In genomic region chr2:96143231-96143847, GRCh38 we compare ENCODE assay signal across 9 cellular contexts. TPM values are rescaled to one million over a fixed set of nuclear protein-coding genes. Genes with fewer than 3 reads are reported as not detected.
A peak's percentile ranks its signal among the peaks of the same experiment; 100 is the strongest.
DNase-seq lines count a peak whose midpoint lies in the region; ATAC-seq and TF ChIP-seq lines count a peak whose summit lies in the region.
"Had no signal": no experiment of that assay in that cellular context is flagged by ENCODE, and none has a peak within 500 bp of the region (broad histone marks: within the 10 kb centered on the region; RNA-seq: fewer than 3 reads in every experiment).

No MANE protein-coding gene starts in this region.

- CTCF ChIA-PET in Caco-2 (lab: Charles Lee), result interaction anchor here (0.7 to 1.3 kb wide), 3 partner anchors 31 to 151 kb away, joined by 3 to 5 read pairs (median 4); no protein-coding TSS in a partner anchor

- H3K9ac ChIP-seq in MM.1S (ENCODE audit: low read length), result no peak overlapping the region

- ATAC-seq in activated T-helper 17 cell treated with anti-CD3 and anti-CD28 coated beads, Interleukin-2, amount 50 U/mL, for 72 hours (replicated peaks), result no peak
- ATAC-seq in HG03097 (IDR thresholded peaks at IDR 0.05; ENCODE audit: low FRiP score, unreplicated experiment), result no peak

- H3K9me3 ChIP-seq in Caco-2 (no peaks in the 10 kb centered on the region), MM.1S (replicated peaks; ENCODE audit: insufficient read depth, low read length) (no peaks in the 10 kb centered on the region)

- H3K79me2 ChIP-seq in MM.1S (ENCODE audit: low read length), result peaks cover 13% of the 10 kb centered on the region

- H3K4me3 ChIP-seq in Caco-2 (ENCODE audit: low read depth, low read length) (no peak overlapping the region), MM.1S (ENCODE audit: low read length) (no peak overlapping the region)

- BruUV-seq in Caco-2 (replicated peaks; lab: Mats Ljungman, UMichigan), result TSS peak; percentile 51

- peaks cover 22% of the 10 kb centered on the region for H3K36me3 Mint-ChIP-seq in Caco-2 (ENCODE audit: insufficient read depth, unreplicated experiment)
- peaks cover 60% of the 10 kb centered on the region for H3K36me3 Mint-ChIP-seq in activated T-helper 17 cell treated with anti-CD3 and anti-CD28 coated beads, Interleukin-2, amount 50 U/mL, for 72 hours (ENCODE audit: low read depth)

- no peaks in the 10 kb centered on the region for H4K20me1 ChIP-seq in MM.1S (ENCODE audit: insufficient read depth, low read length)

- H3K36me3 ChIP-seq in Caco-2 (ENCODE audit: control insufficient read depth, insufficient read depth, low read length) (peaks cover 2% of the 10 kb centered on the region; the same call in 1 of the 2 replicates), MM.1S (replicated peaks; ENCODE audit: insufficient read depth, low read length) (no peaks in the 10 kb centered on the region)

- intact Hi-C loops in Caco-2 (cut with micrococcal nuclease; ENCODE audit: unreplicated experiment) (no loop called here), posterior vena cava (cut with DNase I) (no loop called here)

- no peak overlapping the region for H2AFZ ChIP-seq in MM.1S (ENCODE audit: low read length)

- H3K4me3 Mint-ChIP-seq in Caco-2 (ENCODE audit: unreplicated experiment), result peak overlapping the region; percentile 98
- H3K4me3 Mint-ChIP-seq in activated T-helper 17 cell treated with anti-CD3 and anti-CD28 coated beads, Interleukin-2, amount 50 U/mL, for 72 hours, result peak overlapping the region; percentile 93

- DNase-seq in Caco-2, result no peak
- DNase-seq in MM.1S, result no peak
- DNase-seq in posterior vena cava (ENCODE audit: low spot score), result peak; percentile 25
- DNase-seq in Ammon's horn (ENCODE audit: low spot score), result no peak
- DNase-seq in NCI-H2227 (lab: John Stamatoyannopoulos, UW; ENCODE audit: unreplicated experiment), result no peak
- no peak for DNase-seq in cerebellar nuclear complex (lab: John Stamatoyannopoulos, UW)

- no peak overlapping the region for H3K27ac Mint-ChIP-seq in Caco-2 (ENCODE audit: unreplicated experiment)
- peak overlapping the region; percentile 94 for H3K27ac Mint-ChIP-seq in activated T-helper 17 cell treated with anti-CD3 and anti-CD28 coated beads, Interleukin-2, amount 50 U/mL, for 72 hours

- H3K27me3 ChIP-seq in Caco-2 (replicated peaks; ENCODE audit: control insufficient read depth, insufficient read depth, low read length) (no peaks in the 10 kb centered on the region), MM.1S (replicated peaks; ENCODE audit: insufficient read depth, low read length) (no peaks in the 10 kb centered on the region)

- TF ChIP-seq CTCF in Caco-2 (IDR thresholded peaks at IDR 0.05; ENCODE audit: insufficient read depth in 1 of 2, low read depth in 1 of 2, low read length in 1 of 2, severe bottlenecking in 1 of 2, unreplicated experiment in 1 of 2) (no peak), MM.1S (IDR thresholded peaks at IDR 0.05; ENCODE audit: low read length) (no peak)

- no peaks in the 10 kb centered on the region for H3K9me3 Mint-ChIP-seq in Caco-2 (ENCODE audit: unreplicated experiment)
- H3K9me3 Mint-ChIP-seq in activated T-helper 17 cell treated with anti-CD3 and anti-CD28 coated beads, Interleukin-2, amount 50 U/mL, for 72 hours, result no peaks in the 10 kb centered on the region

- no peaks in the 10 kb centered on the region for H3K9me2 ChIP-seq in MM.1S (replicated peaks; ENCODE audit: insufficient read depth, low read length)

- no peaks in the 10 kb centered on the region for H3K27me3 Mint-ChIP-seq in Caco-2 (ENCODE audit: insufficient read depth, unreplicated experiment)
- H3K27me3 Mint-ChIP-seq in activated T-helper 17 cell treated with anti-CD3 and anti-CD28 coated beads, Interleukin-2, amount 50 U/mL, for 72 hours, result no peaks in the 10 kb centered on the region

- peaks cover 18% of the 10 kb centered on the region for H3K4me1 ChIP-seq in Caco-2
- H3K4me1 ChIP-seq in MM.1S (ENCODE audit: low read length), result peaks cover 23% of the 10 kb centered on the region

- peak overlapping the region; percentile 91; the same call in 1 of the 2 replicates for H3K4me2 ChIP-seq in MM.1S (ENCODE audit: low read depth, low read length)

- POLR2A ChIA-PET in Caco-2 (lab: Charles Lee), result interaction anchor here (1.1 kb wide), 1 partner anchor 65 kb away, joined by 3 read pairs; the partner anchor contains the start of gene STARD7

- no peak overlapping the region for H3K27ac ChIP-seq in MM.1S (ENCODE audit: low read length)

- peaks cover 9% of the 10 kb centered on the region for H3F3A ChIP-seq in MM.1S (ENCODE audit: insufficient read depth, low read length)

- H3K4me1 Mint-ChIP-seq in Caco-2 (ENCODE audit: low read depth, unreplicated experiment), result peaks cover 1% of the 10 kb centered on the region
- peaks cover 16% of the 10 kb centered on the region for H3K4me1 Mint-ChIP-seq in activated T-helper 17 cell treated with anti-CD3 and anti-CD28 coated beads, Interleukin-2, amount 50 U/mL, for 72 hours

RNA-seq across cellular contexts. Expression of gene DUSP2, which starts 1.9 kb away (rescaled TPM):
- total RNA-seq in Caco-2 (2022) (13.4 and 13.6 TPM in 2 replicates), posterior vena cava (1 to 10 TPM; 3.5 to 3.8 TPM)
- total RNA-seq in activated T-helper 17 cell treated with anti-CD3 and anti-CD28 coated beads, Interleukin-2, amount 50 U/mL, for 72 hours, result 100 to 1,000 TPM in 1 of 2 donors, 10 to 100 TPM in 1; 82.0 to 379 TPM

RNA-seq across cellular contexts. Expression of gene ASTL, which starts 5.0 kb away (rescaled TPM):
- 0.23 TPM in 1 of 2 replicates, not detected in the other for total RNA-seq in Caco-2 (2022)
- total RNA-seq in activated T-helper 17 cell treated with anti-CD3 and anti-CD28 coated beads, Interleukin-2, amount 50 U/mL, for 72 hours, result 1 to 10 TPM in 1 of 2 donors, under 1 TPM in 1; 0.93 to 6.9 TPM
- total RNA-seq in posterior vena cava, result not detected
- total RNA-seq: kidney epithelial cell had no signal

RNA-seq across cellular contexts. Expression of gene ADRA2B, which starts 27.0 kb away (rescaled TPM):
- total RNA-seq in Caco-2 (2022) (0.12 and 0.20 TPM in 2 replicates), posterior vena cava (1 to 10 TPM; 4.1 to 7.1 TPM)
- total RNA-seq in activated T-helper 17 cell treated with anti-CD3 and anti-CD28 coated beads, Interleukin-2, amount 50 U/mL, for 72 hours, result 1 to 10 TPM in 1 of 2 donors, under 1 TPM in 1; 0.09 to 1.3 TPM
